Comparison of ENCODE assay signal across 8 cellular contexts in genomic region chr2:91589454-91590328, GRCh38.
DNase-seq lines count a peak whose midpoint lies in the region; TF ChIP-seq lines count a peak whose summit lies in the region.
"Not testable (repeated sequence)": the region's sequence is repeated elsewhere in the genome, so short reads cannot be mapped to it uniquely, and the experiment has no call there.

No MANE protein-coding gene starts in this region.

- not testable (repeated sequence) for H3K56ac ChIP-seq in H9 (ENCODE audit: insufficient read length, low read depth, low read length)

- H3K79me2 ChIP-seq in H9 (ENCODE audit: insufficient read depth, low read length), result not testable (repeated sequence)

- not testable (repeated sequence) for H2AK5ac ChIP-seq in H9 (ENCODE audit: insufficient read length, low read length); neuronal stem cell (ENCODE audit: low read depth, low read length)

- H3K36me3 Mint-ChIP-seq in H9 (ENCODE audit: insufficient read depth in 1 of 3, low read depth in 3 of 3), result peaks cover 16 to 25% (median 24%) of the 10 kb centered on the region in 3 experiments
- H3K36me3 Mint-ChIP-seq in chondrocyte (ENCODE audit: low read depth), result not testable (repeated sequence)

- H3K27me3 ChIP-seq in BE2C; H9 (ENCODE audit: insufficient read depth, low read length); testis: not testable (repeated sequence)
- H3K27me3 ChIP-seq in left ventricle myocardium inferior (ENCODE audit: low read depth) (peaks cover 81% of the 10 kb centered on the region), neuronal stem cell (ENCODE audit: control insufficient read depth in 3 of 3, insufficient read depth in 3 of 3, low read depth in 1 of 3, low read length in 3 of 3) (peaks cover 0 to 15% (median 0%) of the 10 kb centered on the region in 3 experiments)

- H3K4me1 ChIP-seq in BE2C; H9 (ENCODE audit: insufficient read depth, low read length); left ventricle myocardium inferior; neuronal stem cell (ENCODE audit: control insufficient read depth in 2 of 2, insufficient read depth in 1 of 2, low read depth in 1 of 2, low read length in 2 of 2); testis: not testable (repeated sequence)

- not testable (repeated sequence) for H4K8ac ChIP-seq in H9 (replicated peaks; ENCODE audit: insufficient read length, low read depth, low read length); neuronal stem cell (ENCODE audit: low read depth, low read length)

- WGBS in H9 (ENCODE audit: extremely low coverage, insufficient read length, low lambda C conversion rate), result no CpG with 5 or more reads among the region's 65 CpGs
- 10 to 21% methylated on average over 35 to 55 of the region's 65 CpGs for WGBS in lower leg skin, 2 donors
- WGBS in neuronal stem cell (ENCODE audit: extremely low coverage in 2 of 2, insufficient read length in 2 of 2, insufficient replicate concordance in 1 of 2), 2 donors, result no CpG with 5 or more reads among the region's 65 CpGs
- WGBS in testis, 2 donors, result 20% methylated on average over 21 to 62 of the region's 65 CpGs

- H3K4me3 ChIP-seq in BE2C (ENCODE audit: low read depth, low read length) (peak overlapping the region; percentile 28), left ventricle myocardium inferior (peak overlapping the region; percentile 21), neuronal stem cell (ENCODE audit: low read length in 2 of 2) (peak overlapping the region in 1 of 2 donors; percentile 55), testis (peak overlapping the region in 1 of 2 donors; percentile 5)
- not testable (repeated sequence) for H3K4me3 ChIP-seq in lower leg skin (ENCODE audit: low read depth, poor library complexity, severe bottlenecking)

- H3K36me3 ChIP-seq in BE2C; left ventricle myocardium inferior; neuronal stem cell (replicated peaks in 1 of 2; ENCODE audit: control insufficient read depth in 2 of 2, insufficient read depth in 2 of 2, low read length in 2 of 2); testis (ENCODE audit: low read depth, missing control alignments): not testable (repeated sequence)

- H3K4me2 ChIP-seq in H9 (ENCODE audit: insufficient read depth, insufficient read length, low read length) (peak overlapping the region; percentile 46), neuronal stem cell (ENCODE audit: insufficient read depth, low read length, poor library complexity, severe bottlenecking) (peak overlapping the region; percentile 69)

- H3K4me1 Mint-ChIP-seq in H9; chondrocyte (ENCODE audit: low read depth): not testable (repeated sequence)

- H3K4ac ChIP-seq in H9 (ENCODE audit: low read depth, low read length); neuronal stem cell (ENCODE audit: low read length): not testable (repeated sequence)

- H3K4me3 Mint-ChIP-seq in H9, result 0 out of 5 replicates have a peak overlapping the region, but pooled peaks of 1 of the 2 experiments have one; percentile 6
- not testable (repeated sequence) for H3K4me3 Mint-ChIP-seq in chondrocyte (ENCODE audit: unreplicated experiment)

- H3K9ac ChIP-seq in H9 (ENCODE audit: extremely low read depth, insufficient read length, low read length), result not testable (repeated sequence)
- H3K9ac ChIP-seq in neuronal stem cell (ENCODE audit: low read depth, low read length, poor library complexity), result peak overlapping the region; percentile 63

- not testable (repeated sequence) for H2BK20ac ChIP-seq in H9 (ENCODE audit: low read depth, low read length, poor library complexity, severe bottlenecking)

- H2BK5ac ChIP-seq in H9 (ENCODE audit: insufficient read length, low read length), result not testable (repeated sequence)
- peak overlapping the region; percentile 4 for H2BK5ac ChIP-seq in neuronal stem cell (ENCODE audit: low read length)

- H3K23me2 ChIP-seq in H9 (ENCODE audit: insufficient read length, low read depth, low read length, poor library complexity, severe bottlenecking), result not testable (repeated sequence)

- H2BK15ac ChIP-seq in H9 (ENCODE audit: low read depth, low read length); neuronal stem cell (ENCODE audit: low read length): not testable (repeated sequence)

- not testable (repeated sequence) for H3K79me1 ChIP-seq in H9 (ENCODE audit: insufficient read depth, low read depth, low read length, poor library complexity, severe bottlenecking); neuronal stem cell (ENCODE audit: low read depth, low read length)

- not testable (repeated sequence) for H3K27ac ChIP-seq in H9 (ENCODE audit: insufficient read length, low read depth, low read length); left ventricle myocardium inferior (replicated peaks); neuronal stem cell (replicated peaks; ENCODE audit: low read length); testis

- H3K27me3 Mint-ChIP-seq in H9 (ENCODE audit: low read depth), result peaks cover 11% of the 10 kb centered on the region
- not testable (repeated sequence) for H3K27me3 Mint-ChIP-seq in chondrocyte (ENCODE audit: low read depth)

- DNase-seq in BE2C, result peak; percentile 46
- DNase-seq in H9; left ventricle myocardium inferior; neuronal stem cell (ENCODE audit: low spot score): not testable (repeated sequence)
- peak; percentile 23 for DNase-seq in SK-N-DZ (ENCODE audit: low spot score)
- DNase-seq in chondrocyte (ENCODE audit: low spot score), result peak; percentile 95
- DNase-seq in lower leg skin (ENCODE audit: low spot score in 2 of 2), result peak; percentile 15 to 86
- peak; percentile 44 for DNase-seq in testis

- H3K23ac ChIP-seq in H9 (ENCODE audit: insufficient read length, low read depth, low read length); neuronal stem cell (ENCODE audit: low read depth, low read length, poor library complexity): not testable (repeated sequence)

- H3T11ph ChIP-seq in H9 (ENCODE audit: low read length), result not testable (repeated sequence)

- not testable (repeated sequence) for H2BK120ac ChIP-seq in H9 (ENCODE audit: low read depth, low read length, poor library complexity, severe bottlenecking); neuronal stem cell (ENCODE audit: low read depth, low read length)

- not testable (repeated sequence) for H4K5ac ChIP-seq in H9 (ENCODE audit: insufficient read length, low read depth, low read length)

- not testable (repeated sequence) for H4K91ac ChIP-seq in H9 (ENCODE audit: insufficient read length, low read depth, low read length); neuronal stem cell (ENCODE audit: low read depth, low read length, poor library complexity)

- H3K18ac ChIP-seq in H9 (ENCODE audit: insufficient read length, low read depth, low read length), result not testable (repeated sequence)
- H3K18ac ChIP-seq in neuronal stem cell (ENCODE audit: low read length), result peak overlapping the region; percentile 95

- not testable (repeated sequence) for TF ChIP-seq POLR2A in lower leg skin (IDR thresholded peaks at IDR 0.05); testis (IDR thresholded peaks at IDR 0.05)

- TF ChIP-seq CTCF in BE2C (IDR thresholded peaks at IDR 0.05; ENCODE audit: low read depth, low read length); H9 (conservative IDR thresholded peaks at IDR 0.05); chondrocyte (IDR thresholded peaks at IDR 0.05); left ventricle myocardium inferior (IDR thresholded peaks at IDR 0.05; ENCODE audit: borderline replicate concordance); lower leg skin (IDR thresholded peaks at IDR 0.05); testis (IDR thresholded peaks at IDR 0.05): not testable (repeated sequence)

- H4K20me1 ChIP-seq in H9 (ENCODE audit: control insufficient read depth, insufficient read depth, insufficient read length), result not testable (repeated sequence)

- H2AFZ ChIP-seq in H9 (ENCODE audit: low read length); neuronal stem cell (ENCODE audit: low read length): not testable (repeated sequence)

- intact Hi-C loops in left ventricle myocardium inferior (cut with micrococcal nuclease); lower leg skin (cut with DNase I; ENCODE audit: low total_unique reads); testis (cut with DNase I; ENCODE audit: low total_unique reads): not testable (repeated sequence)

- H3K14ac ChIP-seq in H9 (ENCODE audit: insufficient read depth, low read length); neuronal stem cell (ENCODE audit: low read length): not testable (repeated sequence)

- not testable (repeated sequence) for H3K27ac Mint-ChIP-seq in H9; chondrocyte (ENCODE audit: unreplicated experiment)

- H3K9me3 ChIP-seq in BE2C; left ventricle myocardium inferior (replicated peaks); neuronal stem cell (replicated peaks in 1 of 2; ENCODE audit: control insufficient read depth in 2 of 2, insufficient read depth in 1 of 2, low read depth in 1 of 2, low read length in 2 of 2); testis: not testable (repeated sequence)
- peaks cover 12% of the 10 kb centered on the region for H3K9me3 ChIP-seq in H9 (ENCODE audit: control insufficient read depth, low read depth, low read length)

- H3K9me3 Mint-ChIP-seq in H9 (peaks cover 56 to 70% of the 10 kb centered on the region in 2 experiments), chondrocyte (ENCODE audit: low read depth) (peaks cover 15% of the 10 kb centered on the region)

- H2BK12ac ChIP-seq in H9 (ENCODE audit: insufficient read length, low read depth, low read length); neuronal stem cell (ENCODE audit: low read length): not testable (repeated sequence)
